ENCODE assay signal across 8 cellular contexts in genomic region chr22:23862103-23862502, GRCh38. TPM values are rescaled to one million over a fixed set of nuclear protein-coding genes. Genes with fewer than 3 reads are reported as not detected.
DNase-seq lines count a peak whose midpoint lies in the region; ATAC-seq and TF ChIP-seq lines count a peak whose summit lies in the region.
"Had no signal": no experiment of that assay in that cellular context is flagged by ENCODE, and none has a peak within 500 bp of the region (broad histone marks: within the 10 kb centered on the region; RNA-seq: fewer than 3 reads in every experiment).

No MANE protein-coding gene starts in this region.

- H3K4me3 Mint-ChIP-seq in nephron, result peak overlapping the region; percentile 47 to 63 (median 54)
- H3K4me3 Mint-ChIP-seq: activated B cell treated with CpG ODN at 0.5 μM for 24 hours had no signal

- DNase-seq in DND-41, result peak; percentile 65
- no peak for DNase-seq in HFF-Myc (ENCODE audit: extremely low read depth, low read depth)
- DNase-seq in NOMO-1 treated with DMSO at 0.1 percent for 48 hours (lab: John Stamatoyannopoulos, UW; ENCODE audit: unreplicated experiment), result peak; percentile 46
- peak; percentile 38 to 62 (median 46) for DNase-seq in body of pancreas
- DNase-seq: activated B cell treated with CpG ODN at 0.5 μM for 24 hours had no signal

- intact Hi-C loops in body of pancreas (cut with DNase I), result no loop called here

- H3K9me3 Mint-ChIP-seq in nephron, result no peaks in the 10 kb centered on the region
- H3K9me3 Mint-ChIP-seq: activated B cell treated with CpG ODN at 0.5 μM for 24 hours had no signal

- H3K4me1 Mint-ChIP-seq in nephron, result peaks cover 7% of the 10 kb centered on the region

- TF ChIP-seq POLR2A in body of pancreas (IDR thresholded peaks at IDR 0.05), result no peak

- TF ChIP-seq CTCF in DND-41 (IDR thresholded peaks at IDR 0.05; ENCODE audit: borderline replicate concordance, extremely low read depth, low read length, poor library complexity, severe bottlenecking) (peak; percentile 85), HFF-Myc (IDR thresholded peaks at IDR 0.05; ENCODE audit: low read depth, low read length, missing control alignments) (peak; percentile 80), body of pancreas (IDR thresholded peaks at IDR 0.05) (peak; percentile 13 to 58 (median 41)), nephron (IDR thresholded peaks at IDR 0.05; ENCODE audit: unreplicated experiment in 3 of 3) (peak in 2 of 3 experiments; percentile 21 to 44)

- WGBS in body of pancreas, 2 donors, result 63 to 69% methylated on average over 3 of the region's 3 CpGs

- ATAC-seq in DND-41 (ENCODE audit: insufficient read depth, low read depth) (peak; percentile 47; the same call in 2 of the 3 replicates), body of pancreas (no peak), HG03135 (IDR thresholded peaks at IDR 0.05; ENCODE audit: unreplicated experiment) (no peak), GM21390 (IDR thresholded peaks at IDR 0.05; ENCODE audit: unreplicated experiment) (no peak)

- H4K20me1 ChIP-seq in DND-41 (ENCODE audit: insufficient read depth, low read length), result no peaks in the 10 kb centered on the region

- no peak overlapping the region for H2AFZ ChIP-seq in DND-41 (ENCODE audit: low read depth, low read length)

- no peak overlapping the region for H3K4me2 ChIP-seq in DND-41 (ENCODE audit: insufficient read depth, low read length)

- H3K4me1 ChIP-seq in DND-41 (ENCODE audit: insufficient read depth, low read length), result peaks cover 18% of the 10 kb centered on the region
- peaks cover 17% of the 10 kb centered on the region for H3K4me1 ChIP-seq in body of pancreas

- no peaks in the 10 kb centered on the region for H3K36me3 ChIP-seq in DND-41 (ENCODE audit: insufficient read depth, low read length)
- H3K36me3 ChIP-seq in body of pancreas (replicated peaks in 1 of 2; ENCODE audit: insufficient read depth in 1 of 2, low read depth in 2 of 2), result no peaks in the 10 kb centered on the region

- H3K27ac ChIP-seq in DND-41 (ENCODE audit: low read length) (no peak overlapping the region), body of pancreas (no peak overlapping the region)

- H3K27me3 ChIP-seq in DND-41 (ENCODE audit: insufficient read depth, low read length, poor library complexity) (no peaks in the 10 kb centered on the region), body of pancreas (no peaks in the 10 kb centered on the region)

- no peaks in the 10 kb centered on the region for H3K79me2 ChIP-seq in DND-41 (ENCODE audit: insufficient read depth, low read length)

- no peak overlapping the region for H3K27ac Mint-ChIP-seq in nephron
- H3K27ac Mint-ChIP-seq: activated B cell treated with CpG ODN at 0.5 μM for 24 hours had no signal

- H3K36me3 Mint-ChIP-seq in nephron (ENCODE audit: low read depth), result peaks cover 28% of the 10 kb centered on the region

- no peaks in the 10 kb centered on the region for H3K27me3 Mint-ChIP-seq in nephron (ENCODE audit: low read depth)
- H3K27me3 Mint-ChIP-seq: activated B cell treated with CpG ODN at 0.5 μM for 24 hours had no signal

- H3K9me3 ChIP-seq in DND-41 (ENCODE audit: insufficient read depth, low read length, severe bottlenecking) (no peaks in the 10 kb centered on the region), body of pancreas (no peaks in the 10 kb centered on the region)

- H3K4me3 ChIP-seq in DND-41 (ENCODE audit: low read depth in 1 of 2, low read length in 2 of 2) (no peak overlapping the region), HFF-Myc (replicated peaks; ENCODE audit: low read depth, low read length) (no peak overlapping the region), body of pancreas (no peak overlapping the region)

- H3K9ac ChIP-seq in DND-41 (ENCODE audit: low read depth, low read length), result no peak overlapping the region

RNA-seq across cellular contexts. Expression of gene SLC2A11, which starts 4.4 kb away (rescaled TPM):
- total RNA-seq in body of pancreas, result 10 to 100 TPM; 23.6 to 32.3 TPM

RNA-seq across cellular contexts. Expression of gene DERL3, which starts 23.3 kb away (rescaled TPM):
- total RNA-seq in body of pancreas, result 10 to 100 TPM in 1 of 2 donors, 1 to 10 TPM in 1; 6.2 to 33.3 TPM

RNA-seq across cellular contexts. Expression of gene MIF, which starts 32.1 kb away (rescaled TPM):
- 100 to 1,000 TPM; 134 to 156 TPM for total RNA-seq in body of pancreas

Comparison
In these comparisons a context has a peak if more than half of its experiments do, and no peak if none do; other contexts are left out.
1. CTCF ChIP-seq: peak in every context shown above with its lines; median percentile 85 in DND-41; 80 in HFF-Myc; 41 in body of pancreas; 32 in nephron.